ENCODE assay signal across 16 cellular contexts in genomic region chr7:140416560-140416959, GRCh38. TPM values are rescaled to one million over a fixed set of nuclear protein-coding genes. Genes with fewer than 3 reads are reported as not detected.
"Had no signal": no experiment of that assay in that cellular context is flagged by ENCODE, and none has a peak within 500 bp of the region (broad histone marks: within the 10 kb centered on the region; RNA-seq: fewer than 3 reads in every experiment).

No MANE protein-coding gene starts in this region.

- FAIRE-seq: bronchial epithelial cell had no signal

- ATAC-seq: esophagus mucosa had no signal

- DNase-seq: activated B cell treated with CpG ODN at 0.5 μM for 24 hours; activated CD4-positive, alpha-beta T cell treated with anti-CD3 and anti-CD28 coated beads, Interleukin-2, amount 50 U/mL, for 1 hour; activated gamma-delta T cell; activated naive CD8-positive, alpha-beta T cell treated with anti-CD3 and anti-CD28 coated beads, Interleukin-2, amount 10 ng/mL, durations not matched to agents 7 days and 5 days; activated T-cell treated with anti-CD3 and anti-CD28 coated beads, Interleukin-2, amount 50 U/mL, for 1 hour; anterior cingulate cortex; dorsolateral prefrontal cortex; hippocampal formation; tibial artery had no signal

- H3K27ac ChIP-seq: dorsolateral prefrontal cortex, right atrium auricular region, tibial artery had no signal

- H3K36me3 ChIP-seq: right atrium auricular region, tibial artery had no signal

- H3K9me3 ChIP-seq: right atrium auricular region had no signal

- H3K4me1 ChIP-seq: right atrium auricular region, tibial artery had no signal

- H3K4me2 ChIP-seq: smooth muscle cell had no signal

- H3K27me3 ChIP-seq: dorsolateral prefrontal cortex, right atrium auricular region had no signal

- H3K4me3 ChIP-seq: dorsolateral prefrontal cortex, right atrium auricular region, smooth muscle cell, tibial artery had no signal

RNA-seq across cellular contexts. Expression of gene RAB19, which starts 12.7 kb away (rescaled TPM):
- total RNA-seq: bronchial epithelial cell, chondrocyte, glomerular endothelial cell, myocyte, right atrium auricular region, smooth muscle cell had no signal
- polyA plus RNA-seq: smooth muscle cell had no signal
